In the genomic region with DNA sequence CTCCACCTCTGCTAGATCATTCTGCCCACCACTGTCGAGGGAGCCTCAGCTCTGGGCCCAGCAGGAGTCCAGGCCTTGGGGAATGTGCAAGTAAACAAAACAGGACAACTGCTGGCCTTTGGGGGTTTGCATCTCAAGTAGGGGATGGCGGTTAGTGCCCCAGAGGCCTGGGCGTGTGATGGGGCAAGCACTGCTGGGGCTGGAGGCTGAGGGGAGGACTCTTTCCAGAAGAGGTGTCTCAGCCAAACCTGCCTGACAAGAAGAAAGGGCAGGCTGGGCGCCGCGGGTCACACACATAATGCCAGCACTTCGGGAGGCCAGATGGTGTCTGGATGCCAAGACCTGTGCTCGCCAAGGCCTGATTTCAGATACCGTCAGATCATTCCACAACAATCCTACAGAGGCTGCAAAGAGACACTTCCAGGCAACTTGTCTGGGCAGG, we compare ENCODE assay signal across 9 cellular contexts. TPM values are rescaled to one million over a fixed set of nuclear protein-coding genes. Genes with fewer than 3 reads are reported as not detected.
DNase-seq lines count a peak whose midpoint lies in the region; ATAC-seq and TF ChIP-seq lines count a peak whose summit lies in the region.
"Had no signal": no experiment of that assay in that cellular context is flagged by ENCODE, and none has a peak within 500 bp of the region (broad histone marks: within the 10 kb centered on the region; RNA-seq: fewer than 3 reads in every experiment).

No MANE protein-coding gene starts in this region.

- no peaks in the 10 kb centered on the region for H3K27me3 ChIP-seq in AG04450 (ENCODE audit: control insufficient read depth, insufficient read depth, low read length)
- no peaks in the 10 kb centered on the region for H3K27me3 ChIP-seq in breast epithelium
- peaks cover 15 to 26% of the 10 kb centered on the region in 2 experiments for H3K27me3 ChIP-seq in mesenchymal stem cell (ENCODE audit: control insufficient read depth in 1 of 2, insufficient read depth in 1 of 2, low read length in 2 of 2)

- H3K4me3 ChIP-seq in AG04450 (ENCODE audit: low read depth, low read length), result no peak overlapping the region
- H3K4me3 ChIP-seq in breast epithelium, result no peak overlapping the region
- no peak overlapping the region for H3K4me3 ChIP-seq in mesenchymal stem cell (ENCODE audit: insufficient read depth in 1 of 2, low read depth in 1 of 2, low read length in 2 of 2)

- TF ChIP-seq POLR2A in breast epithelium (IDR thresholded peaks at IDR 0.05), result no peak

- H3K27ac ChIP-seq in AG04450 (ENCODE audit: low read depth, low read length) (peak overlapping the region; percentile 21), breast epithelium (peak overlapping the region; percentile 91 to 92), mesenchymal stem cell (ENCODE audit: low read length, poor library complexity, severe bottlenecking) (peak overlapping the region; percentile 3)

- peak overlapping the region; percentile 21 for H2AFZ ChIP-seq in mesenchymal stem cell (ENCODE audit: low read depth, low read length)

- peak overlapping the region; percentile 88 for H2BK15ac ChIP-seq in mesenchymal stem cell (ENCODE audit: low read depth, poor library complexity, severe bottlenecking)

- H3K4me2 ChIP-seq in mesenchymal stem cell (ENCODE audit: low read length, poor library complexity, severe bottlenecking), result no peak overlapping the region

- H3K4me1 ChIP-seq in breast epithelium (peaks cover 0 to 19% of the 10 kb centered on the region in 2 donors), mesenchymal stem cell (ENCODE audit: control insufficient read depth, insufficient read depth, low read depth, low read length) (peaks cover 24% of the 10 kb centered on the region)

- H3K9me3 ChIP-seq in AG04450 (ENCODE audit: control insufficient read depth, insufficient read depth, low read length), result no peaks in the 10 kb centered on the region
- H3K9me3 ChIP-seq in breast epithelium, result no peaks in the 10 kb centered on the region
- no peaks in the 10 kb centered on the region for H3K9me3 ChIP-seq in mesenchymal stem cell (ENCODE audit: control insufficient read depth, low read length)

- DNase-seq in AG04450 (ENCODE audit: low read depth, low spot score), result no peak
- DNase-seq in breast epithelium (ENCODE audit: low spot score in 2 of 2), result peak; percentile 85 to 94
- DNase-seq in mesenchymal stem cell, result no peak
- no peak for DNase-seq in superior temporal gyrus (ENCODE audit: extremely low spot score)
- DNase-seq in NCI-H128 (lab: John Stamatoyannopoulos, UW; ENCODE audit: unreplicated experiment), result no peak
- DNase-seq: activated CD4-positive, alpha-beta T cell treated with anti-CD3 and anti-CD28 coated beads for 4 hours had no signal

- H2BK120ac ChIP-seq in mesenchymal stem cell (ENCODE audit: low read depth, low read length), result peak overlapping the region; percentile 73

- peak overlapping the region; percentile 77 to 82 for H3K18ac ChIP-seq in mesenchymal stem cell (ENCODE audit: low read depth in 1 of 2, low read length in 2 of 2)

- peak overlapping the region; percentile 67 for H4K8ac ChIP-seq in mesenchymal stem cell (ENCODE audit: low read length)

- peak overlapping the region; percentile 71 for H4K91ac ChIP-seq in mesenchymal stem cell (ENCODE audit: low read length)

- peak overlapping the region; percentile 21 for H2AK5ac ChIP-seq in mesenchymal stem cell (ENCODE audit: low read length, severe bottlenecking)

- peak overlapping the region; percentile 8 to 52 for H3K4ac ChIP-seq in mesenchymal stem cell (ENCODE audit: low read depth in 1 of 2, low read length in 2 of 2)

- ATAC-seq in HG02678 (IDR thresholded peaks at IDR 0.05; ENCODE audit: unreplicated experiment) (peak; percentile 7), HG03280 (IDR thresholded peaks at IDR 0.05; ENCODE audit: unreplicated experiment) (no peak), GM19395 (IDR thresholded peaks at IDR 0.05; ENCODE audit: unreplicated experiment) (no peak)

- TF ChIP-seq CTCF in AG04450 (IDR thresholded peaks at IDR 0.05; ENCODE audit: low read depth, low read length) (no peak), breast epithelium (IDR thresholded peaks at IDR 0.05) (no peak)

- intact Hi-C loops in breast epithelium (cut with DNase I; ENCODE audit: low total_unique reads), result no loop called here

- no peak overlapping the region for H2BK5ac ChIP-seq in mesenchymal stem cell (ENCODE audit: low read depth, low read length, poor library complexity, severe bottlenecking)

- 80% methylated on average over 9 of the region's 9 CpGs for WGBS in mesenchymal stem cell

- H2BK12ac ChIP-seq in mesenchymal stem cell (ENCODE audit: low read length in 2 of 2), result peak overlapping the region; percentile 7 to 20

- H3K79me1 ChIP-seq in mesenchymal stem cell (replicated peaks; ENCODE audit: low read length, poor library complexity, severe bottlenecking), result no peaks in the 10 kb centered on the region

- H3K23ac ChIP-seq in mesenchymal stem cell (ENCODE audit: low read length in 2 of 2), result no peak overlapping the region

- H3K36me3 ChIP-seq in breast epithelium, result no peaks in the 10 kb centered on the region
- H3K36me3 ChIP-seq in mesenchymal stem cell (ENCODE audit: control insufficient read depth in 1 of 2, insufficient read depth in 2 of 2, low read depth in 1 of 2, low read length in 2 of 2), result peaks cover 30 to 34% of the 10 kb centered on the region in 2 experiments

- POLR2A ChIA-PET in AG04450 (lab: Yijun Ruan, JAX), result interaction anchor here (1.0 to 1.8 kb wide), 2 partner anchors 9 to 17 kb away, joined by 5 to 9 read pairs; partner anchors contain the start of gene ALDH2

- no peak overlapping the region for H3K14ac ChIP-seq in mesenchymal stem cell (ENCODE audit: low read length in 2 of 2)

- CTCF ChIA-PET in AG04450 (lab: Charles Lee), result interaction anchor here (2.5 kb wide), 1 partner anchor 55 kb away, joined by 16 read pairs; no protein-coding TSS in a partner anchor

- H3K9ac ChIP-seq in mesenchymal stem cell (ENCODE audit: low read length), result no peak overlapping the region

RNA-seq across cellular contexts. Expression of gene ALDH2, which starts 8.6 kb away (rescaled TPM):
- 84.1 and 90.8 TPM in 2 replicates for polyA plus RNA-seq in AG04450 (2011; rRNA removed)
- polyA minus RNA-seq in AG04450 (2011; rRNA and poly(A)+ RNA removed), result 42.2 and 53.0 TPM in 2 replicates
- 100 to 1,000 TPM in 1 of 3 donors, 10 to 100 TPM in 2; 56.4 to 433 (median 63.4) TPM for total RNA-seq in breast epithelium
- 54.3 TPM for polyA plus RNA-seq in mesenchymal stem cell (2013, experiment 1 of 2)
- 52.7 TPM for polyA plus RNA-seq in mesenchymal stem cell (2013, experiment 2 of 2)

Comparison
In these comparisons a context has a peak if more than half of its experiments do, and no peak if none do; other contexts are left out.
1. DNase-seq: peak in breast epithelium (2 of 2); none in AG04450 (single experiment), mesenchymal stem cell (single experiment), superior temporal gyrus (single experiment) and NCI-H128 (single experiment).
2. H3K27ac ChIP-seq: peak in every context shown above with its lines; median percentile 92 in breast epithelium; 21 in AG04450; 3 in mesenchymal stem cell.